ENCODE assay signal across 8 cellular contexts in genomic region chr18:44681039-44681595, GRCh38. TPM values are rescaled to one million over a fixed set of nuclear protein-coding genes. Genes with fewer than 3 reads are reported as not detected.
A peak's percentile ranks its signal among the peaks of the same experiment; 100 is the strongest.
DNase-seq lines count a peak whose midpoint lies in the region; ATAC-seq and TF ChIP-seq lines count a peak whose summit lies in the region.

No MANE protein-coding gene starts in this region.

- H3K79me2 ChIP-seq in fibroblast of lung (ENCODE audit: control insufficient read depth, insufficient read depth, low read length) = no peaks in the 10 kb centered on the region

- DNase-seq in DMS 273 treated with DMSO at 0.1 percent for 48 hours (lab: John Stamatoyannopoulos, UW) = peak; percentile 9
- DNase-seq in DMS 273 (lab: John Stamatoyannopoulos, UW; ENCODE audit: unreplicated experiment) = no peak
- DNase-seq in Panc1 (ENCODE audit: low read depth, low spot score) = no peak
- DNase-seq in fibroblast of lung (ENCODE audit: low read depth in 2 of 2) = peak in 1 of 2 donors; percentile 23
- DNase-seq in retina = peak; percentile 75
- DNase-seq in effector CD4-positive, alpha-beta T cell = no peak
- DNase-seq in Kasumi-1 (lab: John Stamatoyannopoulos, UW) = no peak
- no peak for DNase-seq in T-helper 9 cell

- peak overlapping the region; percentile 32 for H2AFZ ChIP-seq in fibroblast of lung (ENCODE audit: low read length)

- no TSS peak for BruUV-seq in Panc1 (replicated peaks; lab: Mats Ljungman, UMichigan)

- H3K9me3 ChIP-seq in Panc1 (ENCODE audit: control insufficient read depth, insufficient read depth, low read depth, low read length) = no peaks in the 10 kb centered on the region
- no peaks in the 10 kb centered on the region for H3K9me3 ChIP-seq in fibroblast of lung (ENCODE audit: control insufficient read depth, insufficient read depth, low read depth, low read length)

- POLR2A ChIA-PET in Panc1 (lab: Charles Lee) = no interaction called here

- H3K4me3 ChIP-seq in Panc1 (ENCODE audit: low read depth in 2 of 2, low read length in 2 of 2) = peak overlapping the region; percentile 32 to 33; a peak in 3 of 4 replicates
- H3K4me3 ChIP-seq in fibroblast of lung (replicated peaks in 1 of 4; ENCODE audit: control extremely low read depth in 1 of 4, insufficient read depth in 1 of 4, low read depth in 3 of 4, low read length in 4 of 4) = peak overlapping the region; percentile 60 to 78 (median 71)

- H3K4me2 ChIP-seq in fibroblast of lung (ENCODE audit: extremely low read depth, insufficient read depth, low read length) = peak overlapping the region; percentile 93

- no peak for ATAC-seq in Panc1

- in situ Hi-C loops in Panc1 (cut with HindIII; ENCODE audit: low pct_unique_long_range_greater_than_20kb, low sequenced_read_pairs) = no loop called here

- peak overlapping the region; percentile 23 for H3K9ac ChIP-seq in fibroblast of lung (ENCODE audit: insufficient read depth, low read length)

- TF ChIP-seq CTCF in Panc1 (IDR thresholded peaks at IDR 0.05) (no peak), fibroblast of lung (conservative IDR thresholded peaks at IDR 0.05 in 1 of 2, IDR thresholded peaks at IDR 0.05 in 1 of 2; ENCODE audit: low read depth in 1 of 2, low read length in 2 of 2) (no peak)

- H4K20me1 ChIP-seq in fibroblast of lung (ENCODE audit: control insufficient read depth, extremely low read depth, insufficient read depth, low read length) = no peaks in the 10 kb centered on the region

- no peaks in the 10 kb centered on the region for H3K36me3 ChIP-seq in Panc1 (ENCODE audit: control insufficient read depth, insufficient read depth, low read length)
- no peaks in the 10 kb centered on the region for H3K36me3 ChIP-seq in fibroblast of lung (ENCODE audit: control insufficient read depth, insufficient read depth, low read length)

- CTCF ChIA-PET in Panc1 (lab: Charles Lee) = interaction anchor here (0.6 kb wide), 1 partner anchor 336 kb away, joined by 3 read pairs; no protein-coding TSS in a partner anchor

- H3K27ac ChIP-seq in Panc1 (ENCODE audit: low read length) (no peak overlapping the region), fibroblast of lung (ENCODE audit: insufficient read depth, low read length) (peak overlapping the region; percentile 37)

- intact Hi-C loops in Panc1 (cut with micrococcal nuclease; ENCODE audit: unreplicated experiment) = no loop called here

- H3K27me3 ChIP-seq in Panc1 (ENCODE audit: control insufficient read depth, insufficient read depth, low read length) = peaks cover 2% of the 10 kb centered on the region
- H3K27me3 ChIP-seq in fibroblast of lung (ENCODE audit: control insufficient read depth, insufficient read depth, low read length) = no peaks in the 10 kb centered on the region

- H3K4me1 ChIP-seq in Panc1 (ENCODE audit: control insufficient read depth, insufficient read depth, low read length) = no peaks in the 10 kb centered on the region
- H3K4me1 ChIP-seq in fibroblast of lung (ENCODE audit: control insufficient read depth, extremely low read depth, insufficient read depth, low read length) = peaks cover 11% of the 10 kb centered on the region

RNA-seq across cellular contexts. Expression of gene SETBP1, which starts 0.4 kb away (rescaled TPM):
- total RNA-seq in Panc1 (2021; ENCODE audit: unreplicated experiment) = 0.23 TPM
- polyA plus RNA-seq in Panc1 (2012; ENCODE audit: insufficient read length) = 0.10 TPM
- 4.5 and 4.9 TPM in 2 replicates for total RNA-seq in fibroblast of lung
- polyA plus RNA-seq in fibroblast of lung = 1.9 and 5.4 TPM in 2 replicates
- 0.91 and 3.1 TPM in 2 replicates for polyA plus RNA-seq in fibroblast of lung (2012)
- 2.7 and 5.2 TPM in 2 replicates for polyA minus RNA-seq in fibroblast of lung (ENCODE audit: low replicate concordance)

Comparison
In these comparisons a context has a peak if more than half of its experiments do, and no peak if none do; other contexts are left out.
1. DNase-seq: peak in DMS 273 treated with DMSO at 0.1 percent for 48 hours (single experiment) and retina (single experiment); none in DMS 273 (single experiment), Panc1 (single experiment), effector CD4-positive, alpha-beta T cell (single experiment), Kasumi-1 (0 of 2) and T-helper 9 cell (single experiment).